Comparison of ENCODE assay signal across 33 cellular contexts in genomic region chr4:24422644-24423043, GRCh38.
"Had no signal": no experiment of that assay in that cellular context is flagged by ENCODE, and none has a peak within 500 bp of the region (broad histone marks: within the 10 kb centered on the region; RNA-seq: fewer than 3 reads in every experiment).

No MANE protein-coding gene starts in this region.

- H3K36me3 ChIP-seq: adrenal gland, brain microvascular endothelial cell, breast epithelium had no signal

- H3K9me3 ChIP-seq: adrenal gland, body of pancreas, breast epithelium had no signal

- ATAC-seq: activated CD8-positive, alpha-beta T cell treated with anti-CD3 and anti-CD28 coated beads for 36 hours; activated naive CD4-positive, alpha-beta T cell treated with anti-CD3 and anti-CD28 coated beads, Interleukin-2, amount 50 U/mL, for 72 hours; activated T-cell treated with anti-CD3 and anti-CD28 coated beads, Interleukin-2, amount 50 U/mL, for 4 hours; activated T-cell treated with anti-CD3 and anti-CD28 coated beads, Interleukin-2, amount 50 U/mL, for 72 hours; activated T-helper 17 cell treated with anti-CD3 and anti-CD28 coated beads, Interleukin-2, amount 50 U/mL, for 72 hours; body of pancreas had no signal

- H3K4me3 ChIP-seq: adrenal gland, body of pancreas, breast epithelium had no signal

- H3K4me1 ChIP-seq: adrenal gland, body of pancreas, breast epithelium had no signal

- DNase-seq: activated B cell treated with CpG ODN at 0.5 μM for 24 hours; activated CD4-positive, alpha-beta memory T cell treated with anti-CD3 and anti-CD28 coated beads for 36 hours; activated CD4-positive, alpha-beta T cell treated with anti-CD3 and anti-CD28 coated beads for 4 hours; activated CD4-positive, alpha-beta T cell treated with anti-CD3 and anti-CD28 coated beads, Interleukin-2, amount 10 ng/mL, durations not matched to agents 24 days and 14 days; activated CD4-positive, alpha-beta T cell treated with anti-CD3 and anti-CD28 coated beads, Interleukin-2, amount 50 U/mL, for 1 hour; activated CD4-positive, alpha-beta T cell treated with anti-CD3 and anti-CD28 coated beads, Interleukin-2, amount 50 U/mL, for 4 hours; activated CD4-positive, CD25-positive, alpha-beta regulatory T cell treated with anti-CD3 and anti-CD28 coated beads, Interleukin-2, amount 50 U/mL, for 72 hours; activated CD8-positive, alpha-beta memory T cell treated with anti-CD3 and anti-CD28 coated beads, Interleukin-2, amount 50 U/mL, for 4 hours; activated CD8-positive, alpha-beta T cell treated with anti-CD3 and anti-CD28 coated beads for 36 hours; activated effector memory CD4-positive, alpha-beta T cell treated with anti-CD3 and anti-CD28 coated beads, Interleukin-2, amount 50 U/mL, for 16 hours; activated gamma-delta T cell treated with Interleukin-2 at 50 U/mL for 16 hours; activated naive CD4-positive, alpha-beta T cell; activated naive CD4-positive, alpha-beta T cell treated with anti-CD3 and anti-CD28 coated beads for 36 hours; activated naive CD4-positive, alpha-beta T cell treated with anti-CD3 and anti-CD28 coated beads, Interleukin-2, amount 50 U/mL, for 16 hours; activated naive CD8-positive, alpha-beta T cell treated with anti-CD3 and anti-CD28 coated beads for 36 hours; activated T-cell treated with anti-CD3 and anti-CD28 coated beads for 4 hours; activated T-cell treated with anti-CD3 and anti-CD28 coated beads, Interleukin-2, amount 50 U/mL, for 1 hour; activated T-cell treated with anti-CD3 and anti-CD28 coated beads, Interleukin-2, amount 50 U/mL, for 4 hours; activated T-cell treated with anti-CD3 and anti-CD28 coated beads, Interleukin-2, amount 50 U/mL, for 72 hours; adrenal gland; amniotic stem cell; aorta; body of pancreas; brain microvascular endothelial cell; central memory CD4-positive, alpha-beta T cell; T-helper 2 cell; T-helper 9 cell had no signal

- H3K27me3 ChIP-seq: adrenal gland, body of pancreas, brain microvascular endothelial cell, breast epithelium had no signal

- H3K27ac ChIP-seq: adrenal gland, body of pancreas, brain microvascular endothelial cell, breast epithelium, VCaP had no signal

- FAIRE-seq: astrocyte, TTC549 had no signal
